Comparison of ENCODE assay signal across 10 cellular contexts in the genomic region with DNA sequence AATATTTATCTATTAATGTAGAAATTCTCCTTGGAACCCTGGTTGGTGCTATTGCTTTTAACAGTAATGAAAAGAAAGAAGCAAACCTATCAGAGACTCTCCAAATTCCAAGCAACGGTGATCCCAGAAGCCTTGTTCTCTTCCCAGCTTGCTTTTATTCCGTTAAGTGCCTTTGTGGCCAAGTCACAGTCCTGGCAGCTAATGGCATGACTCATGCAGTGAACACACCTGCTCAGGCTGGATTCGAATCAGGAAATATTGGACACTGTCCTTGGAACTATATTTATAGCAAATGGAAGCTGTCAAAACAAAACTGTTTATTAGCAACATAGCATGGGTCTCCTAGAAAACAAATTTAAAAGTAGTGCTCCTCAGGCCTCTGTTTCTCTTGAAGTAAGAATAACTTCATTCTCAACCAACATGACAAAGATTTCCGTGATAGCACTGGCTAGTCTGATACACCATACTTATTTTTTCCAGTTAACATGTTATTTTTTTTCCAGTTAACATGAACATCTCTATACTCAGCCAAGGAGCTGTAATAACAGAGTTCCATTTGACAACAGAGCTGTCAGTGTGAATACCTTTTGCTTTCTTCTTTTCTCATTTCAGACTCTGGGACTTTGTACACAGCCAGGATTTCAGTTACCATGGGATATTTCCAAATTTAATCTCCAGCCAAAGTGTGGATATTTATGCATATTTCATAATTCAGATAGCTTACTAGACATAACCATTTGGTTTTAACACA.
A peak's percentile ranks its signal among the peaks of the same experiment; 100 is the strongest.
DNase-seq lines count a peak whose midpoint lies in the region; ATAC-seq and TF ChIP-seq lines count a peak whose summit lies in the region.
"Had no signal": no experiment of that assay in that cellular context is flagged by ENCODE, and none has a peak within 500 bp of the region (broad histone marks: within the 10 kb centered on the region; RNA-seq: fewer than 3 reads in every experiment).

No MANE protein-coding gene starts in this region.

- POLR2A ChIA-PET in HEK293T (lab: Yijun Ruan, JAX), result no interaction called here

- TF ChIP-seq POLR2A in gastroesophageal sphincter (IDR thresholded peaks at IDR 0.05) (no peak), sigmoid colon (IDR thresholded peaks at IDR 0.05) (no peak)

- intact Hi-C loops in sigmoid colon (cut with DNase I), result loop anchor here (10.0 kb wide), 1 partner anchor 212 kb away; no protein-coding TSS in a partner anchor

- TF ChIP-seq CTCF in gastroesophageal sphincter (IDR thresholded peaks at IDR 0.05), result no peak
- no peak for TF ChIP-seq CTCF in sigmoid colon (IDR thresholded peaks at IDR 0.05)

- H3K27me3 ChIP-seq in gastroesophageal sphincter (no peaks in the 10 kb centered on the region), sigmoid colon (no peaks in the 10 kb centered on the region)

- H3K4me3 ChIP-seq in gastroesophageal sphincter (no peak overlapping the region), sigmoid colon (no peak overlapping the region)

- WGBS in gastroesophageal sphincter (ENCODE audit: low coverage in 1 of 2), 2 donors, result 6 to 16% methylated on average over 4 of the region's 4 CpGs
- 31 to 53% methylated on average over 4 of the region's 4 CpGs for WGBS in sigmoid colon, 2 donors

- peaks cover 0 to 29% (median 8%) of the 10 kb centered on the region in 3 donors for H3K4me1 ChIP-seq in gastroesophageal sphincter
- peaks cover 0 to 26% (median 21%) of the 10 kb centered on the region in 4 donors for H3K4me1 ChIP-seq in sigmoid colon

- no peak for TF ChIP-seq EP300 in gastroesophageal sphincter (IDR thresholded peaks at IDR 0.05)
- TF ChIP-seq EP300 in sigmoid colon (IDR thresholded peaks at IDR 0.05), result no peak

- H3K36me3 ChIP-seq in gastroesophageal sphincter (no peaks in the 10 kb centered on the region), sigmoid colon (no peaks in the 10 kb centered on the region)

- peak; percentile 80 for ATAC-seq in gastroesophageal sphincter

- DNase-seq in HT-29 (ENCODE audit: low spot score) (peak; percentile 56), NCI-H510A (lab: John Stamatoyannopoulos, UW) (peak; percentile 67), sigmoid colon (peak; percentile 83), amygdala (lab: John Stamatoyannopoulos, UW) (no peak), NCI-H526 (lab: John Stamatoyannopoulos, UW) (no peak), HEK293T (ENCODE audit: extremely low spot score) (no peak), SKM-1 treated with dmso at 0.1 percent for 144 hours (lab: John Stamatoyannopoulos, UW; ENCODE audit: unreplicated experiment) (no peak)
- DNase-seq: erythroblast, T-helper 1 cell had no signal

- H3K27ac ChIP-seq in gastroesophageal sphincter (peak overlapping the region; percentile 21 to 68 (median 62)), sigmoid colon (peak overlapping the region; percentile 34 to 65 (median 52))

- no peaks in the 10 kb centered on the region for H3K9me3 ChIP-seq in gastroesophageal sphincter
- no peaks in the 10 kb centered on the region for H3K9me3 ChIP-seq in sigmoid colon

- CTCF ChIA-PET in HEK293T (lab: Yijun Ruan, JAX), result interaction anchor here (0.8 to 2.5 kb wide), 3 partner anchors 505 to 514 kb away, joined by 3 to 9 read pairs (median 4); no protein-coding TSS in a partner anchor

TF ChIP-seq in HEK293T, 16 proteins besides CTCF, POLR2A, EP300 and RAD21:
- no peak for TF ChIP-seq ARNT (IDR thresholded peaks at IDR 0.05)
- TF ChIP-seq SUZ12 (IDR thresholded peaks at IDR 0.05), result no peak
- no peak for TF ChIP-seq ELF4 (IDR thresholded peaks at IDR 0.05)
- no peak for TF ChIP-seq LEF1 (IDR thresholded peaks at IDR 0.05; ENCODE audit: borderline replicate concordance)
- no peak for TF ChIP-seq FOXK2 (IDR thresholded peaks at IDR 0.05)
- TF ChIP-seq TARDBP (IDR thresholded peaks at IDR 0.05), result no peak
- TF ChIP-seq CTBP1 (IDR thresholded peaks at IDR 0.05; ENCODE audit: borderline replicate concordance), result no peak
- TF ChIP-seq, protein P1, sequence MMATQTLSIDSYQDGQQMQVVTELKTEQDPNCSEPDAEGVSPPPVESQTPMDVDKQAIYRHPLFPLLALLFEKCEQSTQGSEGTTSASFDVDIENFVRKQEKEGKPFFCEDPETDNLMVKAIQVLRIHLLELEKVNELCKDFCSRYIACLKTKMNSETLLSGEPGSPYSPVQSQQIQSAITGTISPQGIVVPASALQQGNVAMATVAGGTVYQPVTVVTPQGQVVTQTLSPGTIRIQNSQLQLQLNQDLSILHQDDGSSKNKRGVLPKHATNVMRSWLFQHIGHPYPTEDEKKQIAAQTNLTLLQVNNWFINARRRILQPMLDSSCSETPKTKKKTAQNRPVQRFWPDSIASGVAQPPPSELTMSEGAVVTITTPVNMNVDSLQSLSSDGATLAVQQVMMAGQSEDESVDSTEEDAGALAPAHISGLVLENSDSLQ (IDR thresholded peaks at IDR 0.05), result no peak
- no peak for TF ChIP-seq NFRKB (IDR thresholded peaks at IDR 0.05)
- no peak for TF ChIP-seq ZNF384 (IDR thresholded peaks at IDR 0.05)
- TF ChIP-seq HDGF (IDR thresholded peaks at IDR 0.05; ENCODE audit: borderline replicate concordance), result no peak
- no peak for TF ChIP-seq SP1 (IDR thresholded peaks at IDR 0.05)
- no peak for TF ChIP-seq BHLHE40 (IDR thresholded peaks at IDR 0.05; ENCODE audit: borderline replicate concordance)

Comparison
In these comparisons a context has a peak if more than half of its experiments do, and no peak if none do; other contexts are left out.
1. DNase-seq: peak in HT-29 (single experiment), NCI-H510A (single experiment) and sigmoid colon (single experiment); none in amygdala (0 of 56), NCI-H526 (0 of 2), HEK293T (single experiment) and SKM-1 treated with dmso at 0.1 percent for 144 hours (single experiment).